17 cellular contexts compared by ENCODE assay signal in genomic region chr15:50431204-50431603, GRCh38. TPM values are rescaled to one million over a fixed set of nuclear protein-coding genes. Genes with fewer than 3 reads are reported as not detected.
DNase-seq lines count a peak whose midpoint lies in the region; ATAC-seq and TF ChIP-seq lines count a peak whose summit lies in the region.
"Had no signal": no experiment of that assay in that cellular context is flagged by ENCODE, and none has a peak within 500 bp of the region (broad histone marks: within the 10 kb centered on the region; RNA-seq: fewer than 3 reads in every experiment).

No MANE protein-coding gene starts in this region.

- CTCF ChIA-PET in AG04449 (lab: Yijun Ruan, JAX), result no interaction called here

- H3K9ac ChIP-seq in adipocyte (ENCODE audit: low read length), result no peak overlapping the region
- H3K9ac ChIP-seq: BLaER1 treated with 17β-estradiol and CSF1 and Interleukin-3, amounts not matched to agents 10 nM and 100 nM had no signal

- H3K36me3 ChIP-seq in adipocyte (ENCODE audit: control insufficient read depth, insufficient read depth, low read length, severe bottlenecking), result peaks cover 5% of the 10 kb centered on the region

- no peaks in the 10 kb centered on the region for H3K27me3 ChIP-seq in adipocyte (replicated peaks; ENCODE audit: control insufficient read depth, insufficient read depth, low read length)
- H3K27me3 ChIP-seq: BLaER1 treated with 17β-estradiol and CSF1 and Interleukin-3, amounts not matched to agents 10 nM and 100 nM had no signal

- H3K27me3 Mint-ChIP-seq in HFFc6 (ENCODE audit: insufficient read depth), result no peaks in the 10 kb centered on the region
- H3K27me3 Mint-ChIP-seq in memory B cell, result no peaks in the 10 kb centered on the region
- no peaks in the 10 kb centered on the region for H3K27me3 Mint-ChIP-seq in mesothelial cell of epicardium (ENCODE audit: low read depth)

- H3K4me3 ChIP-seq in AG04449 (ENCODE audit: low read depth, low read length), result no peak overlapping the region
- no peak overlapping the region for H3K4me3 ChIP-seq in adipocyte (ENCODE audit: low read length)
- H3K4me3 ChIP-seq: BLaER1 treated with 17β-estradiol and CSF1 and Interleukin-3, amounts not matched to agents 10 nM and 100 nM had no signal

- ATAC-seq in memory B cell (ENCODE audit: low read depth) (no peak), GM19023 (IDR thresholded peaks at IDR 0.05; ENCODE audit: unreplicated experiment) (no peak), GM18519 (IDR thresholded peaks at IDR 0.05; ENCODE audit: low FRiP score, unreplicated experiment) (no peak)

- H3K9me3 ChIP-seq in adipocyte (ENCODE audit: control insufficient read depth, low read length), result no peaks in the 10 kb centered on the region
- H3K9me3 ChIP-seq: BLaER1 treated with 17β-estradiol and CSF1 and Interleukin-3, amounts not matched to agents 10 nM and 100 nM had no signal

- H3K36me3 Mint-ChIP-seq in HFFc6 (ENCODE audit: low read depth), result peaks cover 4% of the 10 kb centered on the region
- peaks cover 22% of the 10 kb centered on the region for H3K36me3 Mint-ChIP-seq in memory B cell
- H3K36me3 Mint-ChIP-seq in mesothelial cell of epicardium, result peaks cover 3% of the 10 kb centered on the region

- TF ChIP-seq CTCF in AG04449 (IDR thresholded peaks at IDR 0.05; ENCODE audit: insufficient read depth, low read length, missing control alignments) (no peak), HFFc6 (IDR thresholded peaks at IDR 0.05) (no peak), mesothelial cell of epicardium (IDR thresholded peaks at IDR 0.05; ENCODE audit: unreplicated experiment) (no peak)

- DNase-seq in AG04449 (ENCODE audit: low read depth, low spot score), result peak; percentile 7
- no peak for DNase-seq in HFFc6
- DNase-seq in adipocyte (ENCODE audit: low read depth), result peak; percentile 33
- DNase-seq in memory B cell (ENCODE audit: low spot score in 2 of 2), result no peak
- no peak for DNase-seq in CD1c-positive myeloid dendritic cell (ENCODE audit: extremely low spot score)
- DNase-seq in mesothelial cell of epicardium (ENCODE audit: low spot score in 2 of 2, unreplicated experiment in 2 of 2), result no peak
- DNase-seq: 8988T, DMS79 treated with DMSO at 0.1 percent for 48 hours, GF-D8, MM.1S, NCI-H1092 treated with DMSO at 0.1 percent for 48 hours, NCI-H526 treated with DMSO at 0.1 percent for 48 hours, OCI-M1, RPMI8226 had no signal

- peaks cover 12% of the 10 kb centered on the region for H3K4me1 ChIP-seq in adipocyte (ENCODE audit: control insufficient read depth, insufficient read depth, low read length)

- H3K9me3 Mint-ChIP-seq in HFFc6, result no peaks in the 10 kb centered on the region
- no peaks in the 10 kb centered on the region for H3K9me3 Mint-ChIP-seq in memory B cell
- H3K9me3 Mint-ChIP-seq in mesothelial cell of epicardium, result no peaks in the 10 kb centered on the region

- POLR2A ChIA-PET in AG04449 (lab: Yijun Ruan, JAX), result no interaction called here

- H3K4me3 Mint-ChIP-seq in HFFc6 (no peak overlapping the region), memory B cell (no peak overlapping the region), mesothelial cell of epicardium (no peak overlapping the region)

- H3K4me1 Mint-ChIP-seq in HFFc6 (ENCODE audit: low read depth) (peaks cover 35% of the 10 kb centered on the region), memory B cell (peaks cover 33% of the 10 kb centered on the region), mesothelial cell of epicardium (peaks cover 15% of the 10 kb centered on the region)

- peak overlapping the region; percentile 64 for H3K27ac Mint-ChIP-seq in HFFc6
- peak overlapping the region; percentile 51 for H3K27ac Mint-ChIP-seq in memory B cell
- no peak overlapping the region for H3K27ac Mint-ChIP-seq in mesothelial cell of epicardium

RNA-seq across cellular contexts. Expression of gene USP8, which starts 7.0 kb away (rescaled TPM):
- total RNA-seq in HFFc6 (2021; fragmentation: NEBNext Ultra II Directional; extraction: Animal tissue kit (Norgen Biotek cat#: 25700)), result 10 to 100 TPM; 46.0 to 65.2 (median 53.0) TPM
- 55.9 to 61.6 TPM (median 56.1 TPM) in 3 replicates for total RNA-seq in mesothelial cell of epicardium

Comparison
In these comparisons a context has a peak if more than half of its experiments do, and no peak if none do; other contexts are left out.
1. DNase-seq: peak in AG04449 (single experiment) and adipocyte (single experiment); none in HFFc6 (single experiment), memory B cell (0 of 2), CD1c-positive myeloid dendritic cell (single experiment) and mesothelial cell of epicardium (0 of 2).